In the genomic region with DNA sequence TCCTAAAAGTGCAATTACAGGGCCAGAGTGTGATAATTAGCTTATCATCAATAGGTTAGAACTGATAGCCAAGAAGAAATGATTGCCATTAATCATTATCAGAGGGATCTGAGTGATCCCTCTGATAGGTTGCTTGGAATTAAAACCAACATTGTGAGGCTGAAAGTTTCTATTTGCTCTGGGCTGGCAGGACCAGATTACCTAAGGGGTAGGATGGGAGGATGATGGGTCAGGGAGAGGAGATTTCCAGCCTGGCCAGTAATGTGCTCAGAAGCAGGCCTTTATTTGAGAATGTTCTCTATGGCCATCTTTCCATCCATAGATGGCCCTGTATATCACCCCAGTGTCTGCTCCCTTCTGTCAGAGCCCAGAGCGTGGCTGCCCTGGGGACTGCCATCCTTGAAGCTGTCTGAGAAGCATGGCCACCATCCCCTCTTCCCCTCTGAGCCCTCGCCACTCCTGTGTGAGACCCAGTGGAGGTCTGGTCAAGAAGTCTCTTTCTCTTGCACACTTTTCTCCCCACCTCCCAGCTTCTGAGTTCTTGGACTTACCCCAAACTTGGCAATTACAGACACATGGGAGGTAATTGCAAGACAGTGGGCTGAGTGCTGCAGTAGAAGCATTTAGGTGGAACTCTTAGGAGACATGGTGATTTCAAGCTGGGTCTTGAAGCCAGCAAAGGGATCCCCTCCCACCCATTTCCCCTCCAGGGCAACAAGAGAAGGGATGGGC, we compare ENCODE assay signal across 11 cellular contexts. TPM values are rescaled to one million over a fixed set of nuclear protein-coding genes. Genes with fewer than 3 reads are reported as not detected.
A peak's percentile ranks its signal among the peaks of the same experiment; 100 is the strongest.
DNase-seq lines count a peak whose midpoint lies in the region; ATAC-seq and TF ChIP-seq lines count a peak whose summit lies in the region.
"Had no signal": no experiment of that assay in that cellular context is flagged by ENCODE, and none has a peak within 500 bp of the region (broad histone marks: within the 10 kb centered on the region; RNA-seq: fewer than 3 reads in every experiment).

No MANE protein-coding gene starts in this region.

- WGBS in gastroesophageal sphincter (ENCODE audit: low coverage in 1 of 2), 2 donors = 100% methylated on average over 1 of the region's 2 CpGs; no CpG with 5 or more reads in 1 of the 2 donors
- 87 to 95% methylated on average over 2 of the region's 2 CpGs for WGBS in sigmoid colon, 2 donors

- TF ChIP-seq CTCF in C4-2B (conservative IDR thresholded peaks at IDR 0.05) = no peak
- TF ChIP-seq CTCF in RWPE1 (conservative IDR thresholded peaks at IDR 0.05; ENCODE audit: low read depth) = no peak
- no peak for TF ChIP-seq CTCF in gastroesophageal sphincter (IDR thresholded peaks at IDR 0.05)
- TF ChIP-seq CTCF in sigmoid colon (IDR thresholded peaks at IDR 0.05) = no peak
- no peak for TF ChIP-seq CTCF in BE2C (IDR thresholded peaks at IDR 0.05; ENCODE audit: low read depth, low read length)
- no peak for TF ChIP-seq CTCF in endothelial cell (IDR thresholded peaks at IDR 0.05; ENCODE audit: unreplicated experiment)

- TF ChIP-seq EP300 in gastroesophageal sphincter (IDR thresholded peaks at IDR 0.05) (no peak), sigmoid colon (IDR thresholded peaks at IDR 0.05) (no peak)

- no peak overlapping the region for H3K27ac Mint-ChIP-seq in endothelial cell (ENCODE audit: unreplicated experiment)

- H3K27me3 ChIP-seq in gastroesophageal sphincter = no peaks in the 10 kb centered on the region
- H3K27me3 ChIP-seq in sigmoid colon = no peaks in the 10 kb centered on the region
- H3K27me3 ChIP-seq in BE2C = no peaks in the 10 kb centered on the region

- no peaks in the 10 kb centered on the region for H3K9me3 Mint-ChIP-seq in endothelial cell (ENCODE audit: unreplicated experiment)

- POLR2A ChIA-PET in RWPE1 (lab: Yijun Ruan, JAX; ENCODE audit: low non-redundant PET) = no interaction called here

- no peak overlapping the region for H3K4me3 Mint-ChIP-seq in endothelial cell (ENCODE audit: unreplicated experiment)

- no peak for TF ChIP-seq POLR2A in gastroesophageal sphincter (IDR thresholded peaks at IDR 0.05)
- TF ChIP-seq POLR2A in sigmoid colon (IDR thresholded peaks at IDR 0.05) = no peak

- no peak for DNase-seq in RWPE1 (ENCODE audit: low spot score)
- no peak for DNase-seq in sigmoid colon
- no peak for DNase-seq in NCI-H2196 treated with DMSO at 0.1 percent for 48 hours (lab: John Stamatoyannopoulos, UW; ENCODE audit: unreplicated experiment)
- no peak for DNase-seq in BE2C
- no peak for DNase-seq in endothelial cell (ENCODE audit: low spot score)
- DNase-seq: GOT3, NCI-H2029, NCI-H510A treated with DMSO at 0.1 percent for 48 hours had no signal

- ATAC-seq in gastroesophageal sphincter (no peak), HG02763 (IDR thresholded peaks at IDR 0.05; ENCODE audit: unreplicated experiment) (no peak)

- no peak overlapping the region for H3K4me3 ChIP-seq in gastroesophageal sphincter
- H3K4me3 ChIP-seq in sigmoid colon = no peak overlapping the region
- no peak overlapping the region for H3K4me3 ChIP-seq in BE2C (ENCODE audit: low read depth, low read length)

- intact Hi-C loops in sigmoid colon (cut with DNase I) = no loop called here

- peaks cover 0 to 5% (median 0%) of the 10 kb centered on the region in 3 donors for H3K9me3 ChIP-seq in gastroesophageal sphincter
- no peaks in the 10 kb centered on the region for H3K9me3 ChIP-seq in sigmoid colon
- H3K9me3 ChIP-seq in BE2C = no peaks in the 10 kb centered on the region

- H3K4me1 ChIP-seq in gastroesophageal sphincter (peaks cover 43 to 98% (median 62%) of the 10 kb centered on the region in 3 donors), sigmoid colon (peaks cover 0 to 98% (median 76%) of the 10 kb centered on the region in 4 donors), BE2C (peaks cover 43% of the 10 kb centered on the region)

- H3K27me3 Mint-ChIP-seq in endothelial cell (ENCODE audit: unreplicated experiment) = peaks cover 2% of the 10 kb centered on the region

- peaks cover 8% of the 10 kb centered on the region for H3K36me3 Mint-ChIP-seq in endothelial cell (ENCODE audit: low read depth, unreplicated experiment)

- H3K36me3 ChIP-seq in gastroesophageal sphincter = peaks cover 0 to 7% of the 10 kb centered on the region in 2 donors
- H3K36me3 ChIP-seq in sigmoid colon = peaks cover 0 to 5% (median 0%) of the 10 kb centered on the region in 4 donors
- no peaks in the 10 kb centered on the region for H3K36me3 ChIP-seq in BE2C

- H3K4me1 Mint-ChIP-seq in endothelial cell (ENCODE audit: unreplicated experiment) = no peaks in the 10 kb centered on the region

- H3K27ac ChIP-seq in C4-2B (peak overlapping the region; percentile 15; the same call in 1 of the 2 replicates), RWPE1 (peak overlapping the region; percentile 3; the same call in 1 of the 2 replicates), gastroesophageal sphincter (peak overlapping the region; percentile 88 to 99 (median 94)), sigmoid colon (peak overlapping the region; percentile 97 to 99 (median 98))

- CTCF ChIA-PET in RWPE1 (lab: Yijun Ruan, JAX) = interaction anchor here (0.5 to 1.0 kb wide), 2 partner anchors 21 to 58 kb away, joined by 4 read pairs; no protein-coding TSS in a partner anchor

RNA-seq across cellular contexts. Expression of a gene that starts 11.7 kb away (rescaled TPM):
- 100 to 1,000 TPM; 167 to 245 (median 240) TPM for total RNA-seq in gastroesophageal sphincter
- total RNA-seq in sigmoid colon = 100 to 1,000 TPM; 110 to 195 (median 161) TPM
- polyA plus RNA-seq in sigmoid colon = 10 to 100 TPM; 15.7 to 27.8 (median 16.8) TPM
- 60.0 TPM for polyA plus RNA-seq in BE2C (2012; ENCODE audit: insufficient read depth, insufficient read length, low read depth)
- total RNA-seq in endothelial cell (ENCODE audit: unreplicated experiment) = 53.3 TPM

Comparison
In these comparisons a context has a peak if more than half of its experiments do, and no peak if none do; other contexts are left out.
1. H3K27ac ChIP-seq: peak in every context shown above with its lines; median percentile 98 in sigmoid colon; 94 in gastroesophageal sphincter; 15 in C4-2B; 3 in RWPE1.